In genomic region chr6:112254921-112255320, GRCh38 we compare ENCODE assay signal across 10 cellular contexts. TPM values are rescaled to one million over a fixed set of nuclear protein-coding genes. Genes with fewer than 3 reads are reported as not detected.
DNase-seq lines count a peak whose midpoint lies in the region; ATAC-seq and TF ChIP-seq lines count a peak whose summit lies in the region.
"Had no signal": no experiment of that assay in that cellular context is flagged by ENCODE, and none has a peak within 500 bp of the region (broad histone marks: within the 10 kb centered on the region; RNA-seq: fewer than 3 reads in every experiment).

No MANE protein-coding gene starts in this region.

- H3K9ac ChIP-seq in mesendoderm (ENCODE audit: low read length): no peak overlapping the region

- no peak overlapping the region for H2BK5ac ChIP-seq in mesendoderm (ENCODE audit: low read length)

- no peak for TF ChIP-seq POLR2A in testis (IDR thresholded peaks at IDR 0.05)

- no peaks in the 10 kb centered on the region for H3K36me3 Mint-ChIP-seq in T-helper 1 cell treated with Interleukin-12 subunit alpha and Interleukin-12 subunit beta and Interleukin-4 antibody, amounts not matched to agents 30 μg/mL and 1 μg/mL, for 36 hours (ENCODE audit: low read depth)
- H3K36me3 Mint-ChIP-seq in immature natural killer cell: no peaks in the 10 kb centered on the region

- H2AK5ac ChIP-seq in mesendoderm (ENCODE audit: low read length): no peak overlapping the region

- H3K27me3 ChIP-seq in dorsolateral prefrontal cortex (peaks cover 0 to 6% (median 0%) of the 10 kb centered on the region in 45 donors), mesendoderm (ENCODE audit: insufficient read depth, low read length, poor library complexity) (peaks cover 2% of the 10 kb centered on the region), testis (no peaks in the 10 kb centered on the region)

- intact Hi-C loops in dorsolateral prefrontal cortex (cut with DNase I) (no loop called here), testis (cut with DNase I; ENCODE audit: low total_unique reads) (no loop called here)

- H2BK15ac ChIP-seq in mesendoderm (replicated peaks; ENCODE audit: low read depth): no peak overlapping the region

- WGBS in mesendoderm (ENCODE audit: extremely low coverage, insufficient coverage, low lambda C conversion rate): no CpG with 5 or more reads among the region's 3 CpGs
- 24 to 30% methylated on average over 3 of the region's 3 CpGs for WGBS in testis, 2 donors

- no peaks in the 10 kb centered on the region for H3K79me2 ChIP-seq in mesendoderm (ENCODE audit: control insufficient read depth, insufficient read depth, low read length)

- H2BK120ac ChIP-seq in mesendoderm (ENCODE audit: low read depth, low read length): no peak overlapping the region

- H4K5ac ChIP-seq in mesendoderm (ENCODE audit: low read length): no peak overlapping the region

- H3K18ac ChIP-seq in mesendoderm (ENCODE audit: low read length): no peak overlapping the region

- H3K9me3 Mint-ChIP-seq in T-helper 1 cell treated with Interleukin-12 subunit alpha and Interleukin-12 subunit beta and Interleukin-4 antibody, amounts not matched to agents 30 μg/mL and 1 μg/mL, for 36 hours: no peaks in the 10 kb centered on the region
- H3K9me3 Mint-ChIP-seq in immature natural killer cell: peaks cover 0 to 4% (median 0%) of the 10 kb centered on the region in 6 donors

- TF ChIP-seq CTCF in dorsolateral prefrontal cortex (IDR thresholded peaks at IDR 0.05 in 54 of 56, conservative IDR thresholded peaks at IDR 0.05 in 2 of 56; ENCODE audit: low read depth in 1 of 56, partially characterized antibody in 56 of 56) (no peak), testis (IDR thresholded peaks at IDR 0.05) (no peak)

- H3K4me3 ChIP-seq in dorsolateral prefrontal cortex: peak overlapping the region in 56 of 59 donors; percentile 48 to 95 (median 72)
- H3K4me3 ChIP-seq in mesendoderm (ENCODE audit: low read length): no peak overlapping the region
- peak overlapping the region; percentile 69 to 82 for H3K4me3 ChIP-seq in testis

- no peak overlapping the region for H3K4ac ChIP-seq in mesendoderm (ENCODE audit: low read depth, low read length)

- no peak overlapping the region for H4K8ac ChIP-seq in mesendoderm (ENCODE audit: low read depth, low read length)

- H3K27ac Mint-ChIP-seq in T-helper 1 cell treated with Interleukin-12 subunit alpha and Interleukin-12 subunit beta and Interleukin-4 antibody, amounts not matched to agents 30 μg/mL and 1 μg/mL, for 36 hours: no peak overlapping the region
- no peak overlapping the region for H3K27ac Mint-ChIP-seq in immature natural killer cell

- DNase-seq in T-helper 1 cell: no peak
- DNase-seq in dorsolateral prefrontal cortex: peak in 1 of 10 donors; percentile 47
- no peak for DNase-seq in mesendoderm
- no peak for DNase-seq in testis
- no peak for DNase-seq in NCI-H1105 (lab: John Stamatoyannopoulos, UW)
- DNase-seq in immature natural killer cell: no peak
- DNase-seq: GDM1, NCI-H1417 treated with DMSO at 0.1 percent for 48 hours had no signal

- ATAC-seq in GM19463 (IDR thresholded peaks at IDR 0.05; ENCODE audit: unreplicated experiment): no peak

- peaks cover 8% of the 10 kb centered on the region for H3K4me1 ChIP-seq in mesendoderm (ENCODE audit: control insufficient read depth, low read depth, low read length)
- H3K4me1 ChIP-seq in testis: peaks cover 15% of the 10 kb centered on the region

- H3K4me2 ChIP-seq in mesendoderm (ENCODE audit: low read length): peak overlapping the region; percentile 88

- no peaks in the 10 kb centered on the region for H3K9me3 ChIP-seq in testis

- H3K23ac ChIP-seq in mesendoderm (ENCODE audit: low read length): no peak overlapping the region

- peaks cover 12% of the 10 kb centered on the region for H3K4me1 Mint-ChIP-seq in T-helper 1 cell treated with Interleukin-12 subunit alpha and Interleukin-12 subunit beta and Interleukin-4 antibody, amounts not matched to agents 30 μg/mL and 1 μg/mL, for 36 hours (ENCODE audit: low read depth)
- peaks cover 10 to 20% of the 10 kb centered on the region in 2 donors for H3K4me1 Mint-ChIP-seq in immature natural killer cell

- peak overlapping the region; percentile 77 for H3K4me3 Mint-ChIP-seq in T-helper 1 cell treated with Interleukin-12 subunit alpha and Interleukin-12 subunit beta and Interleukin-4 antibody, amounts not matched to agents 30 μg/mL and 1 μg/mL, for 36 hours
- H3K4me3 Mint-ChIP-seq in immature natural killer cell: peak overlapping the region in 2 of 5 donors; percentile 25 to 65

- H3K79me1 ChIP-seq in mesendoderm (ENCODE audit: low read length): no peaks in the 10 kb centered on the region

- H3K27ac ChIP-seq in dorsolateral prefrontal cortex: peak overlapping the region in 50 of 59 donors; percentile 54 to 93 (median 84)
- H3K27ac ChIP-seq in mesendoderm (ENCODE audit: low read depth, low read length): no peak overlapping the region
- H3K27ac ChIP-seq in testis: peak overlapping the region; percentile 81 to 93

- H3K27me3 Mint-ChIP-seq in T-helper 1 cell treated with Interleukin-12 subunit alpha and Interleukin-12 subunit beta and Interleukin-4 antibody, amounts not matched to agents 30 μg/mL and 1 μg/mL, for 36 hours (ENCODE audit: low read depth): peaks cover 62% of the 10 kb centered on the region
- peaks cover 13 to 34% (median 14%) of the 10 kb centered on the region in 3 donors for H3K27me3 Mint-ChIP-seq in immature natural killer cell (ENCODE audit: low read depth in 3 of 3)

- peak overlapping the region; percentile 87 for H3K56ac ChIP-seq in mesendoderm (ENCODE audit: low read length)

- H3K36me3 ChIP-seq in mesendoderm (ENCODE audit: control insufficient read depth, insufficient read depth, low read length): no peaks in the 10 kb centered on the region
- H3K36me3 ChIP-seq in testis (ENCODE audit: low read depth, missing control alignments): no peaks in the 10 kb centered on the region

RNA-seq across cellular contexts. Expression of gene LAMA4, which starts 0.6 kb away (rescaled TPM):
- total RNA-seq in dorsolateral prefrontal cortex (10 to 100 TPM; 11.7 to 46.8 (median 26.5) TPM), testis (10 to 100 TPM; 49.2 to 61.0 TPM)
- polyA plus RNA-seq in mesendoderm (2013, experiment 1 of 2): 3.3 TPM
- polyA plus RNA-seq in mesendoderm (2013, experiment 2 of 2): 1.6 TPM
- polyA plus RNA-seq in testis (ENCODE audit: insufficient read depth, low read depth, low replicate concordance) (37.6 TPM), immature natural killer cell (not detected)
